Comparison of ENCODE assay signal across 1 cellular context in the genomic region with DNA sequence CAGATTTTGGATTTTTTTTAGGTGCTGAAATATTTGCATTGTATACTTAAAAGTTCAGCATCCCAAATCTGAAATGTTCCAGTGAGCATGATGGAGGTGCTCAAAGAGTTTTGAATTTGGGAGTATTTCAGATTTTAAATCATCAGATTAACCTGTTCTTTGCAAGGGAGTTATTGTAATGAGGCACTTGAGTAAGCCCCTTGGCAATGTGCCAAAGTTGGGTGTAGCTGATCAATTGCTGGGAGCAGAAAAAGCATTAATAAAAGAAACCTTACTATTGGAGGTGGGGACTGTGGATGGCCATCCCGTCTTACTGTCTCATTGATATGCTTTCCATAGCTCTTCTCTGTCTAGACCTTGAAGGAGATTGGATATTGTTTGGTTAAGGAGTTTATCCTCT.
A peak's percentile ranks its signal among the peaks of the same experiment; 100 is the strongest.
TF ChIP-seq lines count a peak whose summit lies in the region.

No MANE protein-coding gene starts in this region.

TF ChIP-seq in GM12878, 131 proteins besides CTCF, POLR2A, EP300 and RAD21:
- TF ChIP-seq ZNF384 (IDR thresholded peaks at IDR 0.05; ENCODE audit: borderline replicate concordance, low read depth, low read length) (no peak), SMAD1 (IDR thresholded peaks at IDR 0.05; ENCODE audit: low read depth, partially characterized antibody) (peak; percentile 24)
